Comparison of ENCODE assay signal across 8 cellular contexts in the genomic region with DNA sequence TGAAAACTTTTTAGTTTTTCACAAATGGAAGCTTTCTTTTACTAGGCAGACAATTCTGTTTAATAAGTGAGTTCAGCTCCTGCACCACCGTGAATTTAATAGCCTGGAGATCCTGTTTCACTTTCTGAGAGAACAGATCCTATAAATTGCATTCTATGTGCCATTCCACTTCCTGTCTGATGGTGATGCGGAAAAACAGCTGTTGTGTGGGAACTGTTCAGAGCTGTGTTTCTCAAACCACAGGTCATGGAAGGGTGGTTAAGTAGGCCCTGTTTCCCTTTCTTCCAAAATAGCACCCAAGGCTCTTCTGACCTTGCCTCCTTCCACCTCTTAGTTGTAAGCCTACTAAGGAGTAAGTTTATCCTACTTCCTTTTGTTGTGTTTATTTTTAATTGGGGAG.
DNase-seq lines count a peak whose midpoint lies in the region; ATAC-seq and TF ChIP-seq lines count a peak whose summit lies in the region.

No MANE protein-coding gene starts in this region.

- H2AFZ ChIP-seq in PC-3 (ENCODE audit: low read length) = peak overlapping the region; percentile 29

- ATAC-seq in HG02943 (IDR thresholded peaks at IDR 0.05; ENCODE audit: low read depth, unreplicated experiment) (peak; percentile 53), PC-3 (peak; percentile 85), sciatic nerve (no peak)

- H3K27ac ChIP-seq in PC-3 (ENCODE audit: low read length) = peak overlapping the region; percentile 65
- no peak overlapping the region for H3K27ac ChIP-seq in WERI-Rb-1

- H3K36me3 ChIP-seq in PC-3 (ENCODE audit: low read depth, low read length) (no peaks in the 10 kb centered on the region), kidney epithelial cell (ENCODE audit: control insufficient read depth, insufficient read depth, low read length) (no peaks in the 10 kb centered on the region), WERI-Rb-1 (no peaks in the 10 kb centered on the region)

- H3K79me2 ChIP-seq in PC-3 (ENCODE audit: low read length) = no peaks in the 10 kb centered on the region

- CTCF ChIA-PET in PC-3 (lab: Charles Lee) = interaction anchor here (0.5 to 1.9 kb wide), 10 partner anchors 51 to 1163 kb away, joined by 3 to 9 read pairs (median 4); no protein-coding TSS in a partner anchor

- H3K4me1 ChIP-seq in PC-3 (ENCODE audit: insufficient read depth, low read length) = peaks cover 24% of the 10 kb centered on the region

- TF ChIP-seq CTCF in PC-3 (conservative IDR thresholded peaks at IDR 0.05; ENCODE audit: low read depth, low read length) (no peak), kidney epithelial cell (IDR thresholded peaks at IDR 0.05; ENCODE audit: insufficient read depth, low read length, poor library complexity, severe bottlenecking) (no peak), WERI-Rb-1 (IDR thresholded peaks at IDR 0.05; ENCODE audit: low read depth, low read length) (no peak)

- H3K27me3 ChIP-seq in PC-3 (ENCODE audit: low read length) (no peaks in the 10 kb centered on the region), kidney epithelial cell (ENCODE audit: control insufficient read depth, insufficient read depth, low read length) (no peaks in the 10 kb centered on the region), WERI-Rb-1 (ENCODE audit: insufficient read depth, low read depth, severe bottlenecking) (no peaks in the 10 kb centered on the region)

- intact Hi-C loops in PC-3 (cut with micrococcal nuclease) = loop anchor here (1.0 to 10.0 kb wide), 8 partner anchors 271 to 1154 kb away; no protein-coding TSS in a partner anchor
- intact Hi-C loops in sciatic nerve (cut with DNase I) = no loop called here
- intact Hi-C loops in cardiac septum (cut with DNase I) = loop anchor here (5.0 to 10.0 kb wide), 4 partner anchors 252 to 1225 kb away; no protein-coding TSS in a partner anchor

- no peaks in the 10 kb centered on the region for H3K9me3 ChIP-seq in PC-3 (ENCODE audit: low read length)
- H3K9me3 ChIP-seq in WERI-Rb-1 (ENCODE audit: severe bottlenecking) = no peaks in the 10 kb centered on the region

- peak in 2 of 3 experiments; percentile 4 to 26 for DNase-seq in NCI-H1417 (lab: John Stamatoyannopoulos, UW)
- DNase-seq in NCI-H1417 treated with DMSO at 0.1 percent for 48 hours (lab: John Stamatoyannopoulos, UW) = no peak
- peak; percentile 92 for DNase-seq in PC-3
- peak; percentile 92 for DNase-seq in kidney epithelial cell (ENCODE audit: low read depth)
- no peak for DNase-seq in sciatic nerve (ENCODE audit: low spot score)
- DNase-seq in cardiac septum (ENCODE audit: low spot score) = no peak
- DNase-seq in WERI-Rb-1 = no peak

- H3K9ac ChIP-seq in PC-3 (ENCODE audit: low read length) = peak overlapping the region; percentile 57

- no peaks in the 10 kb centered on the region for H3F3A ChIP-seq in PC-3 (ENCODE audit: low read length, unreplicated experiment)

- peak overlapping the region; percentile 36 for H3K4me2 ChIP-seq in PC-3 (ENCODE audit: low read length)

- BruUV-seq in PC-3 (replicated peaks; lab: Mats Ljungman, UMichigan) = no TSS peak

- H4K20me1 ChIP-seq in PC-3 (ENCODE audit: low read length) = no peaks in the 10 kb centered on the region

- H3K4me3 ChIP-seq in PC-3 (ENCODE audit: low read length) (peak overlapping the region; percentile 1; the same call in 1 of the 2 replicates), kidney epithelial cell (ENCODE audit: low read depth, low read length) (no peak overlapping the region), WERI-Rb-1 (ENCODE audit: low read depth, low read length) (no peak overlapping the region)

- POLR2A ChIA-PET in PC-3 (lab: Charles Lee; ENCODE audit: unreplicated experiment) = interaction anchor here (0.6 kb wide), 1 partner anchor 26 kb away, joined by 7 read pairs; no protein-coding TSS in a partner anchor

- H3K9me2 ChIP-seq in PC-3 (replicated peaks; ENCODE audit: low read length) = no peaks in the 10 kb centered on the region

Comparison
In these comparisons a context has a peak if more than half of its experiments do, and no peak if none do; other contexts are left out.
1. DNase-seq: peak in NCI-H1417 (2 of 3), PC-3 (single experiment) and kidney epithelial cell (single experiment); none in NCI-H1417 treated with DMSO at 0.1 percent for 48 hours (single experiment), sciatic nerve (single experiment), cardiac septum (single experiment) and WERI-Rb-1 (single experiment).